In the genomic region with DNA sequence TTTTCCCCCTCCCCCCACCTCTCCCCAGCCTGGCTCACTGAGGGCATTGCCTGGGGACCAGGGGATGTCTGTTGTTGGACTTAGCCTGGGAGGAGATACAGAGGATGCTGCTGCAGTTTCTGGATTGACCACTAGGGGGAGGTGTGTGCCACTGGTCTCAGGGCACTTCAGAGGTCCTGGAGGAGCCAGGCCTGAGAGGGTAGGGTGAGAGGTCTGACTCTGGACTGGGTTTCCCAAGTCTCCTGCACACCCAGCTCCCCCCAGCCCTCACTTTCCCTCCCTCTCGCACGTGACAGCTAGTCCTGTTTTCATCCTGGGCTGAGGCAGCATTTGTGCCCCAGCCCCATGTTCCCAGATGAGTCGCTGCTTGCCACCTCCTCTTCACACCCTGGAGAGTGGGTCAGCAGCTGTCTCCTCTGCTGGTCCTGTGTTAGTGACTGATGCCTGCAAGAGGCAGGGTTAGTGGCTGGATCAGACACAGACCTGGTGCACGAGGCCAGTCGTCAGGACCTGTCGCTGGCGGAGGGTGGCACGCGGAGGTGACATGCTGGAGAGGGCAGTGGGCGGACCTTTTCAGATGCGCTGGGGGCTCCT, we compare ENCODE assay signal across 8 cellular contexts. TPM values are rescaled to one million over a fixed set of nuclear protein-coding genes. Genes with fewer than 3 reads are reported as not detected.
DNase-seq lines count a peak whose midpoint lies in the region; ATAC-seq, FAIRE-seq and TF ChIP-seq lines count a peak whose summit lies in the region.

No MANE protein-coding gene starts in this region.

- H3K27ac ChIP-seq in mammary epithelial cell (ENCODE audit: insufficient read depth, low read depth, low read length) (no peak overlapping the region), kidney (ENCODE audit: low read depth in 2 of 2, low read length in 2 of 2) (no peak overlapping the region)

- peaks cover 8% of the 10 kb centered on the region for H3K4me1 Mint-ChIP-seq in activated B cell treated with CpG ODN at 0.5 μM for 24 hours

- no peak overlapping the region for H3K4me3 ChIP-seq in mammary epithelial cell (replicated peaks in 1 of 3; ENCODE audit: insufficient read depth in 1 of 3, low read depth in 2 of 3, low read length in 3 of 3)
- no peak overlapping the region for H3K4me3 ChIP-seq in kidney (ENCODE audit: low read length in 2 of 2)

- no peaks in the 10 kb centered on the region for H3K27me3 ChIP-seq in mammary epithelial cell (ENCODE audit: insufficient read depth, low read length)

- H3K79me2 ChIP-seq in mammary epithelial cell (ENCODE audit: insufficient read depth, low read length) = no peaks in the 10 kb centered on the region

- H4K20me1 ChIP-seq in mammary epithelial cell (ENCODE audit: insufficient read depth, low read length) = no peaks in the 10 kb centered on the region

- in situ Hi-C loops in mammary epithelial cell (cut with MboI; ENCODE audit: low sequenced_read_pairs in 2 of 2) = loop anchor here (5.0 to 25.0 kb wide), 4 partner anchors 110 to 447 kb away; no protein-coding TSS in a partner anchor

- no peaks in the 10 kb centered on the region for H3K9me3 Mint-ChIP-seq in activated B cell treated with CpG ODN at 0.5 μM for 24 hours

- no peak for FAIRE-seq in kidney (lab: Jason Lieb, UNC)

- H3K4me3 Mint-ChIP-seq in activated B cell treated with CpG ODN at 0.5 μM for 24 hours = no peak overlapping the region

- ATAC-seq in HG02678 (IDR thresholded peaks at IDR 0.05; ENCODE audit: unreplicated experiment) = peak; percentile 58
- peak; percentile 86 for ATAC-seq in activated B cell treated with CpG ODN at 0.5 μM for 24 hours (ENCODE audit: low read depth)

- intact Hi-C loops in activated B cell treated with CpG ODN at 0.5 μM for 24 hours (cut with micrococcal nuclease) (loop anchor here (1.0 to 2.0 kb wide), 7 partner anchors 34 to 436 kb away; partner anchors contain the start of gene ACSL6), mammary epithelial cell (cut with micrococcal nuclease) (loop anchor here (1.0 to 10.0 kb wide), 10 partner anchors 69 to 433 kb away; partner anchors contain the start of genes P4HA2 and SLC22A5), kidney (cut with DNase I) (no loop called here)

- no peak overlapping the region for H3K4me2 ChIP-seq in mammary epithelial cell (ENCODE audit: insufficient read depth, low read depth, low read length)

- no peak overlapping the region for H3K9ac ChIP-seq in mammary epithelial cell (ENCODE audit: insufficient read depth, low read length)
- no peak overlapping the region for H3K9ac ChIP-seq in kidney (ENCODE audit: low read length in 2 of 2)

- DNase-seq in NCI-H345 (lab: John Stamatoyannopoulos, UW) (peak; percentile 43), NCI-H345 treated with DMSO at 0.1 percent for 48 hours (lab: John Stamatoyannopoulos, UW; ENCODE audit: unreplicated experiment) (no peak), NCI-H2196 (lab: John Stamatoyannopoulos, UW; ENCODE audit: unreplicated experiment) (peak; percentile 86), activated B cell treated with CpG ODN at 0.5 μM for 24 hours (peak; percentile 64), mammary epithelial cell (peak; percentile 67), kidney (peak; percentile 78)
- peak; percentile 79 for DNase-seq in stimulated activated CD4-positive, alpha-beta T cell treated with anti-CD3 and anti-CD28 coated beads, Interleukin-1b, Interleukin-23, amount 100 ng/mL, for 48 hours

- TF ChIP-seq CTCF in activated B cell treated with CpG ODN at 0.5 μM for 24 hours (IDR thresholded peaks at IDR 0.05) (peak; percentile 35), mammary epithelial cell (conservative IDR thresholded peaks at IDR 0.05 in 1 of 2, IDR thresholded peaks at IDR 0.05 in 1 of 2; ENCODE audit: extremely low read depth in 1 of 2, insufficient read depth in 1 of 2, low read depth in 1 of 2, low read length in 2 of 2) (peak; percentile 98 to 99), kidney (IDR thresholded peaks at IDR 0.05; ENCODE audit: borderline replicate concordance, extremely low read depth, insufficient read depth) (peak; percentile 91)

- H3K27me3 Mint-ChIP-seq in activated B cell treated with CpG ODN at 0.5 μM for 24 hours = no peaks in the 10 kb centered on the region

- CTCF ChIA-PET in activated B cell treated with CpG ODN at 0.5 μM for 24 hours (lab: Charles Lee) = interaction anchor here (0.7 to 8.4 kb wide), 7 partner anchors 28 to 475 kb away, joined by 3 to 94 read pairs (median 7); no protein-coding TSS in a partner anchor
- CTCF ChIA-PET in mammary epithelial cell (lab: Charles Lee; ENCODE audit: low non-redundant PET) = interaction anchor here (0.6 to 0.7 kb wide), 2 partner anchors 37 to 436 kb away, joined by 3 to 11 read pairs; no protein-coding TSS in a partner anchor

- POLR2A ChIA-PET in activated B cell treated with CpG ODN at 0.5 μM for 24 hours (lab: Charles Lee) = interaction anchor here (0.7 kb wide), 1 partner anchor 413 kb away, joined by 3 read pairs; no protein-coding TSS in a partner anchor

- BruUV-seq in mammary epithelial cell (replicated peaks; lab: Mats Ljungman, UMichigan) = no TSS peak

- dilution Hi-C loops in mammary epithelial cell (cut with HindIII; ENCODE audit: low sequenced_read_pairs) = no loop called here

- no peaks in the 10 kb centered on the region for H3K36me3 ChIP-seq in mammary epithelial cell (ENCODE audit: insufficient read depth, low read length)
- H3K36me3 ChIP-seq in kidney (ENCODE audit: control insufficient read depth in 1 of 2, insufficient read depth in 2 of 2, low read length in 2 of 2) = no peaks in the 10 kb centered on the region

- WGBS in mammary epithelial cell (ENCODE audit: low coverage, missing lambda C conversion rate) = 81% methylated on average over 8 of the region's 11 CpGs

- H2AFZ ChIP-seq in mammary epithelial cell (ENCODE audit: low read depth, low read length) = no peak overlapping the region

- no peaks in the 10 kb centered on the region for H3K36me3 Mint-ChIP-seq in activated B cell treated with CpG ODN at 0.5 μM for 24 hours (ENCODE audit: low read depth)

- H3K27ac Mint-ChIP-seq in activated B cell treated with CpG ODN at 0.5 μM for 24 hours = no peak overlapping the region

- H3K4me1 ChIP-seq in mammary epithelial cell (ENCODE audit: insufficient read depth, low read length) (peaks cover 8% of the 10 kb centered on the region), kidney (ENCODE audit: control insufficient read depth in 1 of 2, insufficient read depth in 1 of 2, low read depth in 1 of 2, low read length in 2 of 2) (no peaks in the 10 kb centered on the region)

- H3K9me3 ChIP-seq in mammary epithelial cell (replicated peaks; ENCODE audit: insufficient read depth, low read length) (no peaks in the 10 kb centered on the region), kidney (ENCODE audit: control insufficient read depth in 1 of 2, low read length in 2 of 2) (no peaks in the 10 kb centered on the region)

RNA-seq across cellular contexts. Expression of gene IL3, which starts 4.4 kb away (rescaled TPM):
- total RNA-seq in activated B cell treated with CpG ODN at 0.5 μM for 24 hours (not detected in 2 replicates), mammary epithelial cell (not detected), kidney (not detected)
- polyA plus RNA-seq in mammary epithelial cell (not detected), kidney (ENCODE audit: insufficient read depth, low read depth, low replicate concordance) (not detected)
- not detected for polyA minus RNA-seq in mammary epithelial cell

RNA-seq across cellular contexts. Expression of gene CSF2, which starts 8.8 kb away (rescaled TPM):
- total RNA-seq in activated B cell treated with CpG ODN at 0.5 μM for 24 hours (0.29 TPM in 1 of 2 replicates, not detected in the other), mammary epithelial cell (10 to 100 TPM in 1 of 2 donors, not detected in 1; 12.8 TPM), kidney (not detected)
- polyA plus RNA-seq in mammary epithelial cell (7.2 TPM), kidney (ENCODE audit: insufficient read depth, low read depth, low replicate concordance) (not detected)
- 3.0 TPM for polyA minus RNA-seq in mammary epithelial cell

RNA-seq across cellular contexts. Expression of gene ACSL6, which starts 53.4 kb away (rescaled TPM):
- total RNA-seq in activated B cell treated with CpG ODN at 0.5 μM for 24 hours (0.05 and 0.20 TPM in 2 replicates), mammary epithelial cell (under 1 TPM in 1 of 2 donors, not detected in 1; 0.33 TPM), kidney (1.4 TPM)
- polyA plus RNA-seq in mammary epithelial cell (0.10 TPM), kidney (ENCODE audit: insufficient read depth, low read depth, low replicate concordance) (2.1 TPM)
- not detected for polyA minus RNA-seq in mammary epithelial cell

Comparison
In these comparisons a context has a peak if more than half of its experiments do, and no peak if none do; other contexts are left out.
1. CTCF ChIP-seq: peak in every context shown above with its lines; median percentile 98 in mammary epithelial cell; 91 in kidney; 35 in activated B cell treated with CpG ODN at 0.5 μM for 24 hours.